Comparison of ENCODE assay signal across 1 cellular context in the genomic region with DNA sequence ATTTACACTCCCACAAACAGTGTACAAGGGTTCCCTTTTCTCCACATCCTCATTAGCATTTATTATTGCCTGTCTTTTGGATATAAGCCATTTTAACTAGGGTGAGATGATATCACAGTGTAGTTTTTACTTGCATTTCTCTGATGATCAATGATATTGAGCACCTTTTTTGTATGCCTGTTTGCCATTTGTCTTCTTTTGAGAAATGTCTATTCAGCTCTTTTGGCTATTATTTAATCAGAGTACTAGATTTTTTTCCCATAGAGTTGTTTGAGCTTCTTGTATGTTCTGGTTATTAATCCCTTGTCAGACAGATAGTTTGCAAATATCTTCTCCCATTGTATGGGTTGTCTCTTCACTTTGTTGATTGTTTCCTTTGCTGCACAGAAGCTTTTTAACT.
A peak's percentile ranks its signal among the peaks of the same experiment; 100 is the strongest.
TF ChIP-seq lines count a peak whose summit lies in the region.

No MANE protein-coding gene starts in this region.

TF ChIP-seq in IMR-90, 13 proteins besides CTCF, POLR2A, EP300 and RAD21:
- TF ChIP-seq, protein P1, sequence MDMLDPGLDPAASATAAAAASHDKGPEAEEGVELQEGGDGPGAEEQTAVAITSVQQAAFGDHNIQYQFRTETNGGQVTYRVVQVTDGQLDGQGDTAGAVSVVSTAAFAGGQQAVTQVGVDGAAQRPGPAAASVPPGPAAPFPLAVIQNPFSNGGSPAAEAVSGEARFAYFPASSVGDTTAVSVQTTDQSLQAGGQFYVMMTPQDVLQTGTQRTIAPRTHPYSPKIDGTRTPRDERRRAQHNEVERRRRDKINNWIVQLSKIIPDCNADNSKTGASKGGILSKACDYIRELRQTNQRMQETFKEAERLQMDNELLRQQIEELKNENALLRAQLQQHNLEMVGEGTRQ (IDR thresholded peaks at IDR 0.05; ENCODE audit: low read depth, low read length): no peak
- TF ChIP-seq MAFK (IDR thresholded peaks at IDR 0.05; ENCODE audit: low read depth, low read length) (peak; percentile 37; the same call in 1 of the 2 replicates), NFE2L2 (IDR thresholded peaks at IDR 0.05; ENCODE audit: low read depth, low read length) (no peak)
